8 cellular contexts compared by ENCODE assay signal in genomic region chr2:238320246-238320647, GRCh38. TPM values are rescaled to one million over a fixed set of nuclear protein-coding genes. Genes with fewer than 3 reads are reported as not detected.
DNase-seq lines count a peak whose midpoint lies in the region; ATAC-seq, FAIRE-seq and TF ChIP-seq lines count a peak whose summit lies in the region.

TRAF3IP1 (plus strand) TSS chr2:238320518; CDS start chr2:238320663, 145 bp downstream.

- H3K4me1 Mint-ChIP-seq in central memory CD8-positive, alpha-beta T cell: peaks cover 16% of the 10 kb centered on the region

- peak; percentile 97 for ATAC-seq in A549
- peak; percentile 96 for ATAC-seq in GM18861 (IDR thresholded peaks at IDR 0.05; ENCODE audit: unreplicated experiment)
- ATAC-seq in HG03108 (IDR thresholded peaks at IDR 0.05; ENCODE audit: unreplicated experiment): peak; percentile 99
- ATAC-seq in central memory CD8-positive, alpha-beta T cell (replicated peaks; ENCODE audit: extremely low read depth, poor library complexity, severe bottlenecking): peak; percentile 98

- H3K27ac ChIP-seq in A549: peak within 1 kb of the TSS; percentile 90 to 95

- H3K27me3 Mint-ChIP-seq in central memory CD8-positive, alpha-beta T cell: no peaks in the 10 kb centered on the region

- peak within 1 kb of the TSS; percentile 51 for H3K27ac Mint-ChIP-seq in central memory CD8-positive, alpha-beta T cell (ENCODE audit: low read depth)

- no peak for TF ChIP-seq RAD21 in A549 (conservative IDR thresholded peaks at IDR 0.05 in 1 of 2, IDR thresholded peaks at IDR 0.05 in 1 of 2)

- peak within 1 kb of the TSS; percentile 70 for H3K4me2 ChIP-seq in A549

- H3K4me3 Mint-ChIP-seq in central memory CD8-positive, alpha-beta T cell: peak within 1 kb of the TSS; percentile 78

- TF ChIP-seq POLR2A in A549 (IDR thresholded peaks at IDR 0.05; ENCODE audit: low read length): no peak; the same call in none of the 2 replicates

- no peak for FAIRE-seq in A549 (lab: Jason Lieb, UNC)

- H3K4me1 ChIP-seq in A549: peaks cover 13% of the 10 kb centered on the region; the same call in 2 of the 3 replicates

- peaks cover 5% of the 10 kb centered on the region for H3K36me3 Mint-ChIP-seq in central memory CD8-positive, alpha-beta T cell (ENCODE audit: insufficient read depth)

- H3K4me3 ChIP-seq in A549: peak within 1 kb of the TSS; percentile 99

- TF ChIP-seq CTCF in A549 (IDR thresholded peaks at IDR 0.05): no peak

- H3K9me3 Mint-ChIP-seq in central memory CD8-positive, alpha-beta T cell: no peaks in the 10 kb centered on the region

- DNase-seq in A549 (ENCODE audit: low read depth in 1 of 2, low spot score in 1 of 2) (peak; percentile 89 to 92), NCI-H2227 (lab: John Stamatoyannopoulos, UW; ENCODE audit: unreplicated experiment) (peak; percentile 97), islet precursor cell (peak; percentile 93)
- DNase-seq in activated CD4-positive, CD25-positive, alpha-beta regulatory T cell treated with anti-CD3 and anti-CD28 coated beads, Interleukin-2, amount 50 U/mL, for 16 hours (ENCODE audit: low read depth, low spot score): peak; percentile 74
- DNase-seq in central memory CD8-positive, alpha-beta T cell (ENCODE audit: low spot score in 2 of 2): peak; percentile 70 to 73
- DNase-seq in stimulated activated CD4-positive, alpha-beta T cell treated with anti-CD3 and anti-CD28 coated beads, Interleukin-12 subunit alpha, Interleukin-12 subunit beta, amount 100 ng/mL, for 4 hours: peak; percentile 84

- POLR2A ChIA-PET in A549 (lab: Yijun Ruan, JAX): no interaction called here

- no peak for TF ChIP-seq EP300 in A549 (IDR thresholded peaks at IDR 0.05)

- 0% methylated on average over 11 of the region's 58 CpGs for WGBS in A549 (ENCODE audit: missing lambda C conversion rate)

- no peaks in the 10 kb centered on the region for H3K9me3 ChIP-seq in A549

- CTCF ChIA-PET in A549 (lab: Yijun Ruan, JAX): interaction anchor here (3.9 kb wide), 1 partner anchor 19 kb away, joined by 18 read pairs; no protein-coding TSS in a partner anchor

TF ChIP-seq in A549, 52 proteins besides CTCF, POLR2A, EP300 and RAD21:
- no peak for TF ChIP-seq FOSB (CRISPR knock-in tag; IDR thresholded peaks at IDR 0.05)
- no peak for TF ChIP-seq NPAS2 (CRISPR knock-in tag; IDR thresholded peaks at IDR 0.05; ENCODE audit: borderline replicate concordance)
- peak in 1 of 2 experiments; percentile 29; a peak in 1 of 5 replicates for TF ChIP-seq JUN (IDR thresholded peaks at IDR 0.05)

RNA-seq across cellular contexts. Expression of gene TRAF3IP1, which starts in this region (rescaled TPM):
- polyA plus RNA-seq in A549 (2011; rRNA removed) (10.6 and 10.9 TPM in 2 replicates), A549 (2017; fragmentation: RNase III; extraction: RNeasy Plus Mini Kit Qiagen cat#74134 plus additional on column Dnase treatment) (19.1 to 20.2 TPM (median 19.2 TPM) in 3 replicates)
- 10.9 and 12.1 TPM in 2 replicates for polyA plus RNA-seq in A549 (2012; cell fraction: cytosol; rRNA removed)
- 9.5 and 9.6 TPM in 2 replicates for polyA plus RNA-seq in A549 (2012; cell fraction: nucleus; rRNA removed)
- 8.8 and 12.3 TPM in 2 replicates for polyA minus RNA-seq in A549 (2011; rRNA and poly(A)+ RNA removed)

Comparison
In these comparisons a context has a peak if more than half of its experiments do, and no peak if none do; other contexts are left out.
1. Peak in every context shown above with its lines: DNase-seq, ATAC-seq, H3K4me3 ChIP-seq and H3K27ac ChIP-seq.